18 cellular contexts compared by ENCODE assay signal in genomic region chrX:72270316-72270866, GRCh38. TPM values are rescaled to one million over a fixed set of nuclear protein-coding genes. Genes with fewer than 3 reads are reported as not detected.
DNase-seq lines count a peak whose midpoint lies in the region; ATAC-seq and TF ChIP-seq lines count a peak whose summit lies in the region.
"Had no signal": no experiment of that assay in that cellular context is flagged by ENCODE, and none has a peak within 500 bp of the region (broad histone marks: within the 10 kb centered on the region; RNA-seq: fewer than 3 reads in every experiment).

No MANE protein-coding gene starts in this region.

- H3K4me1 ChIP-seq in HEK293 (ENCODE audit: control insufficient read depth, insufficient read depth, low read length) (peaks cover 5% of the 10 kb centered on the region), foreskin keratinocyte (peaks cover 19% of the 10 kb centered on the region)
- H3K4me1 ChIP-seq: upper lobe of right lung had no signal

- POLR2A ChIA-PET in AG04450 (lab: Yijun Ruan, JAX) (interaction anchor here (0.5 kb wide), 1 partner anchor 27 kb away, joined by 3 read pairs; no protein-coding TSS in a partner anchor), HEK293 (lab: Yijun Ruan, JAX) (interaction anchor here (0.7 to 3.1 kb wide), 11 partner anchors 8 to 251 kb away, joined by 3 to 19 read pairs (median 4); partner anchors contain the start of genes ERCC6L and PIN4)

- TF ChIP-seq CTCF in AG04450 (IDR thresholded peaks at IDR 0.05; ENCODE audit: low read depth, low read length): no peak
- no peak for TF ChIP-seq CTCF in HEK293 (tag by site-specific recombination; IDR thresholded peaks at IDR 0.05)
- TF ChIP-seq CTCF in foreskin keratinocyte (conservative IDR thresholded peaks at IDR 0.05): no peak

- ATAC-seq in activated T-helper 17 cell treated with anti-CD3 and anti-CD28 coated beads, Interleukin-2, amount 50 U/mL, for 72 hours (replicated peaks): no peak
- ATAC-seq in foreskin keratinocyte (peak; percentile 42), HG02588 (IDR thresholded peaks at IDR 0.05; ENCODE audit: unreplicated experiment) (no peak), HG03097 (IDR thresholded peaks at IDR 0.05; ENCODE audit: low FRiP score, unreplicated experiment) (no peak)
- ATAC-seq: body of pancreas, upper lobe of right lung had no signal

- H3K9me3 Mint-ChIP-seq in activated T-helper 17 cell treated with anti-CD3 and anti-CD28 coated beads, Interleukin-2, amount 50 U/mL, for 72 hours: no peaks in the 10 kb centered on the region
- H3K9me3 Mint-ChIP-seq: stimulated activated effector memory CD8-positive, alpha-beta T cell treated with anti-CD3 and anti-CD28 coated beads, Interleukin-12 subunit alpha, Interleukin-12 subunit beta, amount 100 ng/mL, for 72 hours had no signal

- H3K4me3 ChIP-seq in AG04450 (ENCODE audit: low read depth, low read length) (no peak overlapping the region), HEK293 (ENCODE audit: low read depth, low read length) (no peak overlapping the region)
- H3K4me3 ChIP-seq: body of pancreas, upper lobe of right lung had no signal

- H3K27ac Mint-ChIP-seq in activated T-helper 17 cell treated with anti-CD3 and anti-CD28 coated beads, Interleukin-2, amount 50 U/mL, for 72 hours: no peak overlapping the region
- H3K27ac Mint-ChIP-seq: progenitor cell of endocrine pancreas; stimulated activated effector memory CD8-positive, alpha-beta T cell treated with anti-CD3 and anti-CD28 coated beads, Interleukin-12 subunit alpha, Interleukin-12 subunit beta, amount 100 ng/mL, for 72 hours had no signal

- H3K9me3 ChIP-seq in AG04450 (ENCODE audit: control insufficient read depth, insufficient read depth, low read length) (no peaks in the 10 kb centered on the region), HEK293 (ENCODE audit: control insufficient read depth, insufficient read depth, low read depth, low read length) (no peaks in the 10 kb centered on the region)
- H3K9me3 ChIP-seq: body of pancreas, upper lobe of right lung had no signal

- H3K27ac ChIP-seq in AG04450 (ENCODE audit: low read depth, low read length) (peak overlapping the region; percentile 80), HEK293 (ENCODE audit: extremely low read depth, low read depth, low read length) (no peak overlapping the region), foreskin keratinocyte (no peak overlapping the region)
- H3K27ac ChIP-seq: body of pancreas, C4-2B, upper lobe of right lung, VCaP had no signal

- peak overlapping the region; percentile 50 for H3K4me3 Mint-ChIP-seq in activated T-helper 17 cell treated with anti-CD3 and anti-CD28 coated beads, Interleukin-2, amount 50 U/mL, for 72 hours
- H3K4me3 Mint-ChIP-seq: stimulated activated effector memory CD8-positive, alpha-beta T cell treated with anti-CD3 and anti-CD28 coated beads, Interleukin-12 subunit alpha, Interleukin-12 subunit beta, amount 100 ng/mL, for 72 hours had no signal

- CTCF ChIA-PET in AG04450 (lab: Charles Lee) (interaction anchor here (1.9 kb wide), 1 partner anchor 25 kb away, joined by 4 read pairs; no protein-coding TSS in a partner anchor), HEK293 (lab: Yijun Ruan, JAX) (interaction anchor here (0.6 to 3.9 kb wide), 4 partner anchors 8 to 355 kb away, joined by 3 to 28 read pairs (median 4); partner anchors contain the start of gene RPS4X)

- H3K27me3 Mint-ChIP-seq in activated T-helper 17 cell treated with anti-CD3 and anti-CD28 coated beads, Interleukin-2, amount 50 U/mL, for 72 hours: no peaks in the 10 kb centered on the region
- H3K27me3 Mint-ChIP-seq: progenitor cell of endocrine pancreas had no signal

- peaks cover 34% of the 10 kb centered on the region for H3K4me1 Mint-ChIP-seq in activated T-helper 17 cell treated with anti-CD3 and anti-CD28 coated beads, Interleukin-2, amount 50 U/mL, for 72 hours

- H3K36me3 ChIP-seq in HEK293 (ENCODE audit: control insufficient read depth in 2 of 2, insufficient read depth in 1 of 2, low read length in 2 of 2): peaks cover 86 to 98% of the 10 kb centered on the region in 2 experiments

- H3K27me3 ChIP-seq in AG04450 (ENCODE audit: control insufficient read depth, insufficient read depth, low read length): no peaks in the 10 kb centered on the region
- no peaks in the 10 kb centered on the region for H3K27me3 ChIP-seq in foreskin keratinocyte
- H3K27me3 ChIP-seq: body of pancreas, upper lobe of right lung had no signal

- peaks cover 78% of the 10 kb centered on the region for H3K36me3 Mint-ChIP-seq in activated T-helper 17 cell treated with anti-CD3 and anti-CD28 coated beads, Interleukin-2, amount 50 U/mL, for 72 hours (ENCODE audit: low read depth)

- DNase-seq in AG04450 (ENCODE audit: low read depth, low spot score): no peak
- no peak for DNase-seq in foreskin keratinocyte
- DNase-seq in Ammon's horn (ENCODE audit: low spot score): no peak
- no peak for DNase-seq in Kasumi-1 (lab: John Stamatoyannopoulos, UW)
- DNase-seq: body of pancreas, MV-4-11, NCI-H2171 treated with DMSO at 0.1 percent for 48 hours, upper lobe of right lung had no signal

TF ChIP-seq in HEK293, 187 proteins besides CTCF, POLR2A, EP300 and RAD21:
- TF ChIP-seq ZFP37 (tag by site-specific recombination; IDR thresholded peaks at IDR 0.05) (0 out of 2 replicates have a peak, but pooled peaks have one; percentile 13), IKZF3 (tag by site-specific recombination; IDR thresholded peaks at IDR 0.05) (0 out of 2 replicates have a peak, but pooled peaks have one; percentile 15), ZNF654 (tag by site-specific recombination; IDR thresholded peaks at IDR 0.05; ENCODE audit: low read depth) (no peak)

RNA-seq across cellular contexts. Expression of gene RPS4X, which starts 6.7 kb away (rescaled TPM):
- polyA plus RNA-seq in AG04450 (2011; rRNA removed) (1,497 and 1,578 TPM in 2 replicates), foreskin keratinocyte (1,037 and 1,115 TPM in 2 replicates)
- polyA minus RNA-seq in AG04450 (2011; rRNA and poly(A)+ RNA removed): 383 and 406 TPM in 2 replicates
- total RNA-seq in activated T-helper 17 cell treated with anti-CD3 and anti-CD28 coated beads, Interleukin-2, amount 50 U/mL, for 72 hours: 1,000 to 10,000 TPM; 1,150 to 1,442 TPM
- total RNA-seq in foreskin keratinocyte: 795 and 855 TPM in 2 replicates

RNA-seq across cellular contexts. Expression of gene ERCC6L, which starts 31.6 kb away (rescaled TPM):
- polyA plus RNA-seq in AG04450 (2011; rRNA removed) (1.3 and 1.7 TPM in 2 replicates), foreskin keratinocyte (4.3 and 6.7 TPM in 2 replicates)
- polyA minus RNA-seq in AG04450 (2011; rRNA and poly(A)+ RNA removed): 0.78 and 2.3 TPM in 2 replicates
- 10 to 100 TPM; 13.2 to 16.1 TPM for total RNA-seq in activated T-helper 17 cell treated with anti-CD3 and anti-CD28 coated beads, Interleukin-2, amount 50 U/mL, for 72 hours
- total RNA-seq in foreskin keratinocyte: 15.1 and 19.8 TPM in 2 replicates
- total RNA-seq: body of pancreas, myocyte, upper lobe of right lung had no signal

RNA-seq across cellular contexts. Expression of gene CITED1, which starts 35.3 kb away (rescaled TPM):
- polyA plus RNA-seq in AG04450 (2011; rRNA removed) (0.12 and 0.16 TPM in 2 replicates), foreskin keratinocyte (0.16 and 0.22 TPM in 2 replicates)
- not detected in 2 replicates for polyA minus RNA-seq in AG04450 (2011; rRNA and poly(A)+ RNA removed)
- total RNA-seq in activated T-helper 17 cell treated with anti-CD3 and anti-CD28 coated beads, Interleukin-2, amount 50 U/mL, for 72 hours: not detected
- 0.28 TPM in 1 of 2 replicates, not detected in the other for total RNA-seq in foreskin keratinocyte
- total RNA-seq: body of pancreas, kidney epithelial cell had no signal
